In genomic region chr3:127994011-127994410, GRCh38 we compare ENCODE assay signal across 33 cellular contexts. TPM values are rescaled to one million over a fixed set of nuclear protein-coding genes. Genes with fewer than 3 reads are reported as not detected.
DNase-seq lines count a peak whose midpoint lies in the region; ATAC-seq, FAIRE-seq and TF ChIP-seq lines count a peak whose summit lies in the region.
"Had no signal": no experiment of that assay in that cellular context is flagged by ENCODE, and none has a peak within 500 bp of the region (broad histone marks: within the 10 kb centered on the region; RNA-seq: fewer than 3 reads in every experiment).

No MANE protein-coding gene starts in this region.

- H3K4me3 ChIP-seq in bronchial epithelial cell (ENCODE audit: low read depth, low read length) (no peak overlapping the region), esophagus muscularis mucosa (no peak overlapping the region)
- H3K4me3 ChIP-seq: A549; BLaER1; BLaER1 treated with 17β-estradiol and CSF1 and Interleukin-3, amounts not matched to agents 10 nM and 100 nM had no signal

- H3K4me1 ChIP-seq in esophagus muscularis mucosa, result no peaks in the 10 kb centered on the region
- no peaks in the 10 kb centered on the region for H3K4me1 ChIP-seq in foreskin keratinocyte
- H3K4me1 ChIP-seq: BE2C; BLaER1; BLaER1 treated with 17β-estradiol and CSF1 and Interleukin-3, amounts not matched to agents 10 nM and 100 nM; Caco-2 had no signal

- peaks cover 0 to 4% (median 0%) of the 10 kb centered on the region in 4 donors for H3K9me3 ChIP-seq in esophagus muscularis mucosa
- H3K9me3 ChIP-seq: A549, BE2C, BLaER1, Caco-2 had no signal

- no peak for ATAC-seq in foreskin keratinocyte
- ATAC-seq: A549; CD8-positive, alpha-beta T cell had no signal

- intact Hi-C loops in esophagus muscularis mucosa (cut with DNase I), result no loop called here
- intact Hi-C loops in posterior vena cava (cut with DNase I), result no loop called here

- H3K36me3 ChIP-seq in bronchial epithelial cell (ENCODE audit: control insufficient read depth, insufficient read depth, low read length), result no peaks in the 10 kb centered on the region
- H3K36me3 ChIP-seq in esophagus muscularis mucosa, result no peaks in the 10 kb centered on the region
- H3K36me3 ChIP-seq: BE2C; BLaER1; BLaER1 treated with 17β-estradiol and CSF1 and Interleukin-3, amounts not matched to agents 10 nM and 100 nM had no signal

- H3K27me3 ChIP-seq in bronchial epithelial cell (ENCODE audit: control insufficient read depth, insufficient read depth, low read length), result no peaks in the 10 kb centered on the region
- H3K27me3 ChIP-seq in esophagus muscularis mucosa, result no peaks in the 10 kb centered on the region
- peaks cover 7% of the 10 kb centered on the region for H3K27me3 ChIP-seq in foreskin keratinocyte
- H3K27me3 ChIP-seq: BE2C; BLaER1; BLaER1 treated with 17β-estradiol and CSF1 and Interleukin-3, amounts not matched to agents 10 nM and 100 nM had no signal

- H3K27ac ChIP-seq in esophagus muscularis mucosa (replicated peaks in 1 of 4) (no peak overlapping the region), foreskin keratinocyte (no peak overlapping the region)
- H3K27ac ChIP-seq: 22Rv1; A549; BLaER1; BLaER1 treated with 17β-estradiol and CSF1 and Interleukin-3, amounts not matched to agents 10 nM and 100 nM; C4-2B had no signal

- DNase-seq in bronchial epithelial cell (ENCODE audit: low read depth), result no peak
- DNase-seq in esophagus muscularis mucosa (ENCODE audit: extremely low spot score), result peak; percentile 91
- DNase-seq in posterior vena cava (ENCODE audit: low spot score), result peak; percentile 35
- DNase-seq in NCI-H510A treated with DMSO at 0.1 percent for 48 hours (lab: John Stamatoyannopoulos, UW), result no peak
- no peak for DNase-seq in middle frontal gyrus (ENCODE audit: extremely low spot score, low spot score)
- DNase-seq in foreskin keratinocyte, result no peak
- DNase-seq: 8988T; ACHN; AML-193; BE2C; C1 segment of cervical spinal cord; Caco-2; Calu3; CD4-positive, alpha-beta memory T cell; CD4-positive, alpha-beta T cell; CD4-positive, CD25-positive, alpha-beta regulatory T cell; CD8-positive, alpha-beta memory T cell; CD8-positive, alpha-beta T cell; COR-L47; DMS 273 treated with DMSO at 0.1 percent for 48 hours; DMS153; DMS53; DMS79; DMS79 treated with DMSO at 0.1 percent for 48 hours; DND-41; EL had no signal

- TF ChIP-seq POLR2A in esophagus muscularis mucosa (IDR thresholded peaks at IDR 0.05; ENCODE audit: low read depth), result no peak

- TF ChIP-seq CTCF in bronchial epithelial cell (IDR thresholded peaks at IDR 0.05; ENCODE audit: insufficient read depth, low read length, severe bottlenecking) (no peak), esophagus muscularis mucosa (IDR thresholded peaks at IDR 0.05) (no peak), foreskin keratinocyte (conservative IDR thresholded peaks at IDR 0.05) (no peak)

- no peak for TF ChIP-seq EP300 in esophagus muscularis mucosa (IDR thresholded peaks at IDR 0.05)

- peak; percentile 28 for FAIRE-seq in bronchial epithelial cell (lab: Jason Lieb, UNC)
- FAIRE-seq: A204.1, A549, D721Med had no signal

RNA-seq across cellular contexts. Expression of gene SEC61A1, which starts 58.2 kb away (rescaled TPM):
- total RNA-seq in bronchial epithelial cell, result 202 and 256 TPM in 2 replicates
- total RNA-seq in esophagus muscularis mucosa, result 100 to 1,000 TPM in 1 of 4 donors, 10 to 100 TPM in 3; 67.7 to 110 (median 89.6) TPM
- 100 to 1,000 TPM; 188 to 199 TPM for total RNA-seq in posterior vena cava
- total RNA-seq in foreskin keratinocyte, result 219 and 254 TPM in 2 replicates
- polyA plus RNA-seq in foreskin keratinocyte, result 185 and 203 TPM in 2 replicates

Comparison
In these comparisons a context has a peak if more than half of its experiments do, and no peak if none do; other contexts are left out.
1. DNase-seq: peak in esophagus muscularis mucosa (single experiment) and posterior vena cava (single experiment); none in bronchial epithelial cell (single experiment), NCI-H510A treated with DMSO at 0.1 percent for 48 hours (single experiment), middle frontal gyrus (single experiment) and foreskin keratinocyte (0 of 2).